In the genomic region with DNA sequence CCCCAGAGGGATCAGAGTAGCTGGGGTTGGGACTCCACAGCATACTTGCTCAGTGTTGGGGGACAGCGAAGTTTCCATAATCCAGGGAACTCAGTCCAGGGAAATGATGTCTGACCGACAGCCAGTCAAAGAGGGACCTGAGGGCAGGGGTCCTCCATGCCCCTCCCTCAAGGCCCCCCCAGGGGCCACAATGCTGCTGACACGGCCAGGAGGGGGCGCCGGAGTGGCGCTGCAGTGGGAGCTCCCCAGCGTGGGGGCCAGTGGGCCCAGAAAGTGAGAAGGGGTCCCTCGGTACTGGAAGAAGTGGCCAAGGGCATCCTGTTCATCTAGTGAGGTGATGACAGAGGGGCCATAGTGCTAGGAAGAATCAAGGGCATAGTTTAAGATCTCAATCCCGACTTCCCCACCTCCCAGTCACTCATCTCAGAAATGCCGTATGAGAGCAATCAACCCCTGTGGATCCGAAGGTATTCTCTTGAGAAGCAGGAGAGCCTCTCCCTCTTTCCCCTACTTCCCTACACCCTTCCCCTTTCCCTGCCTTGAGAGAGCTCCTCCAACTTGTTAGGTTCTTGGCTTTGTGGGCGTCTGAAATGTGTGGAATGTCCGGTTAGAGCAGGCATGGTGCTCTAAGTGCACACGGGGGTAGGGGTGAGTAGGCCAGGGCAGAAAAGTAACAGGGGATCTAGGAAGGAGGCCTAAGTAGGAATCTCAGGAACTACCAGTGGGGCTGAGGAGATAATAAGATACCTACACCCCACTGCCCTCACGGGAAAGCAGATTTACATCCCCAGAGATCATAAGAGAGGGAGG, we compare ENCODE assay signal across 9 cellular contexts. TPM values are rescaled to one million over a fixed set of nuclear protein-coding genes. Genes with fewer than 3 reads are reported as not detected.
DNase-seq lines count a peak whose midpoint lies in the region; ATAC-seq and TF ChIP-seq lines count a peak whose summit lies in the region.
"Had no signal": no experiment of that assay in that cellular context is flagged by ENCODE, and none has a peak within 500 bp of the region (broad histone marks: within the 10 kb centered on the region; RNA-seq: fewer than 3 reads in every experiment).

No MANE protein-coding gene starts in this region.

- intact Hi-C loops in heart left ventricle (cut with DNase I) = loop anchor here in 9 of 10 donors (5.0 to 10.0 kb wide), 5 partner anchors 63 to 163 kb away; partner anchors contain the start of genes ITGA10 (in 4 of the 9), PEX11B (in 2 of the 9), ANKRD34A (in 1 of the 9) and LIX1L (in 1 of the 9)

- peak overlapping the region; percentile 39 for H2AFZ ChIP-seq in osteoblast (ENCODE audit: low read length)

- H3K4me1 ChIP-seq in osteoblast (ENCODE audit: insufficient read depth, low read length) = peaks cover 34% of the 10 kb centered on the region
- H3K4me1 ChIP-seq in heart left ventricle = peaks cover 0 to 16% (median 11%) of the 10 kb centered on the region in 12 donors

- WGBS in heart left ventricle, 4 donors = 71 to 78% (median 73%) methylated on average over 15 of the region's 15 CpGs

- H3K36me3 ChIP-seq in MG63 = peaks cover 38% of the 10 kb centered on the region
- peaks cover 65% of the 10 kb centered on the region for H3K36me3 ChIP-seq in osteoblast (ENCODE audit: insufficient read depth, low read length)
- H3K36me3 ChIP-seq in heart left ventricle = peaks cover 0 to 70% (median 63%) of the 10 kb centered on the region in 9 donors

- peak; percentile 71 for TF ChIP-seq CTCF in choroid plexus epithelial cell (conservative IDR thresholded peaks at IDR 0.05; ENCODE audit: low read depth, low read length)
- peak; percentile 54 for TF ChIP-seq CTCF in osteoblast (IDR thresholded peaks at IDR 0.05; ENCODE audit: extremely low read depth, low read depth, low read length)
- TF ChIP-seq CTCF in heart left ventricle (IDR thresholded peaks at IDR 0.05) = peak in 6 of 12 donors; percentile 19 to 36 (median 24)

- ATAC-seq in heart left ventricle = no peak

- H4K20me1 ChIP-seq in osteoblast (ENCODE audit: insufficient read depth, low read length) = no peaks in the 10 kb centered on the region

- H3K9me3 ChIP-seq in MG63 (no peaks in the 10 kb centered on the region), osteoblast (ENCODE audit: low read depth, low read length) (no peaks in the 10 kb centered on the region), heart left ventricle (no peaks in the 10 kb centered on the region)

- H3K27ac ChIP-seq in osteoblast (ENCODE audit: low read depth, low read length) (peak overlapping the region; percentile 50), heart left ventricle (no peak overlapping the region)

- DNase-seq in EL (peak; percentile 90), MG63 (peak; percentile 36), choroid plexus epithelial cell (ENCODE audit: low read depth) (peak; percentile 90), osteoblast (ENCODE audit: insufficient read length, low spot score, missing footprints) (peak; percentile 92), cerebellar cortex (ENCODE audit: low spot score) (no peak), NCI-H524 (lab: John Stamatoyannopoulos, UW) (no peak), NCI-H748 treated with DMSO at 0.1 percent for 48 hours (lab: John Stamatoyannopoulos, UW) (no peak), heart left ventricle (no peak)
- DNase-seq: head of caudate nucleus had no signal

- H3K4me3 ChIP-seq in MG63 (no peak overlapping the region), choroid plexus epithelial cell (ENCODE audit: low read depth, low read length) (no peak overlapping the region), osteoblast (ENCODE audit: insufficient read depth, low read length) (peak overlapping the region; percentile 13), heart left ventricle (no peak overlapping the region)

- no peaks in the 10 kb centered on the region for H3K79me2 ChIP-seq in osteoblast (ENCODE audit: insufficient read depth, low read length)

- H3K27me3 ChIP-seq in MG63 (no peaks in the 10 kb centered on the region), osteoblast (ENCODE audit: insufficient read depth, low read length) (no peaks in the 10 kb centered on the region), heart left ventricle (no peaks in the 10 kb centered on the region)

- no peak for TF ChIP-seq POLR2A in heart left ventricle (IDR thresholded peaks at IDR 0.05)

- H3K4me2 ChIP-seq in osteoblast (ENCODE audit: insufficient read depth, low read length) = peak overlapping the region; percentile 47

RNA-seq across cellular contexts. Expression of gene NUDT17, which starts 4.1 kb away (rescaled TPM):
- 0.59 TPM in 2 replicates for total RNA-seq in MG63 (2014; rRNA removed; shearing (Covaris generic); ENCODE audit: low replicate concordance)
- 1.8 and 4.0 TPM in 2 replicates for total RNA-seq in osteoblast
- total RNA-seq in heart left ventricle = 10 to 100 TPM in 1 of 9 donors, 1 to 10 TPM in 8; 1.7 to 10.9 (median 4.3) TPM
- 1 to 10 TPM in 1 of 2 donors, under 1 TPM in 1; 0.71 to 3.4 TPM for polyA plus RNA-seq in heart left ventricle

RNA-seq across cellular contexts. Expression of gene PIAS3, which starts 9.3 kb away (rescaled TPM):
- 5.6 and 11.0 TPM in 2 replicates for total RNA-seq in MG63 (2014; rRNA removed; shearing (Covaris generic); ENCODE audit: low replicate concordance)
- 15.2 and 17.4 TPM in 2 replicates for total RNA-seq in osteoblast
- 10 to 100 TPM; 14.2 to 25.8 (median 15.6) TPM for total RNA-seq in heart left ventricle
- 10 to 100 TPM; 14.2 to 31.0 TPM for polyA plus RNA-seq in heart left ventricle

RNA-seq across cellular contexts. Expression of gene POLR3C, which starts 25.6 kb away (rescaled TPM):
- 30.9 and 34.8 TPM in 2 replicates for total RNA-seq in MG63 (2014; rRNA removed; shearing (Covaris generic); ENCODE audit: low replicate concordance)
- total RNA-seq in osteoblast (54.3 and 63.1 TPM in 2 replicates), heart left ventricle (10 to 100 TPM; 12.5 to 22.4 (median 15.1) TPM)
- 10 to 100 TPM in 1 of 2 donors, 1 to 10 TPM in 1; 5.9 to 14.8 TPM for polyA plus RNA-seq in heart left ventricle

RNA-seq across cellular contexts. Expression of gene RNF115, which starts 25.7 kb away (rescaled TPM):
- total RNA-seq in MG63 (2014; rRNA removed; shearing (Covaris generic); ENCODE audit: low replicate concordance) = 8.4 and 11.3 TPM in 2 replicates
- total RNA-seq in osteoblast (23.2 and 25.6 TPM in 2 replicates), heart left ventricle (10 to 100 TPM; 41.4 to 76.5 (median 52.0) TPM)
- 10 to 100 TPM; 20.5 to 29.4 TPM for polyA plus RNA-seq in heart left ventricle

RNA-seq across cellular contexts. Expression of gene ANKRD35, which starts 36.1 kb away (rescaled TPM):
- total RNA-seq in MG63 (2014; rRNA removed; shearing (Covaris generic); ENCODE audit: low replicate concordance) = not detected in 2 replicates
- total RNA-seq in osteoblast (1.4 and 2.1 TPM in 2 replicates), heart left ventricle (1 to 10 TPM in 2 of 9 donors, under 1 TPM in 7; 0.29 to 1.4 (median 0.51) TPM)
- 1 to 10 TPM in 1 of 2 donors, under 1 TPM in 1; 0.50 to 1.5 TPM for polyA plus RNA-seq in heart left ventricle

Comparison
In these comparisons a context has a peak if more than half of its experiments do, and no peak if none do; other contexts are left out.
1. DNase-seq: peak in EL (single experiment), MG63 (single experiment), choroid plexus epithelial cell (single experiment) and osteoblast (single experiment); none in cerebellar cortex (single experiment), NCI-H524 (0 of 2), NCI-H748 treated with DMSO at 0.1 percent for 48 hours (single experiment) and heart left ventricle (0 of 5).